In genomic region chr17:29248845-29249244, GRCh38 we compare ENCODE assay signal across 19 cellular contexts. TPM values are rescaled to one million over a fixed set of nuclear protein-coding genes. Genes with fewer than 3 reads are reported as not detected.
DNase-seq lines count a peak whose midpoint lies in the region; ATAC-seq and TF ChIP-seq lines count a peak whose summit lies in the region.
"Had no signal": no experiment of that assay in that cellular context is flagged by ENCODE, and none has a peak within 500 bp of the region (broad histone marks: within the 10 kb centered on the region; RNA-seq: fewer than 3 reads in every experiment).

No MANE protein-coding gene starts in this region.

- H3K79me2 ChIP-seq in trophoblast cell (ENCODE audit: control insufficient read depth, insufficient read depth, low read length, poor library complexity) (peaks cover 2% of the 10 kb centered on the region), mesendoderm (ENCODE audit: control insufficient read depth, insufficient read depth, low read length) (no peaks in the 10 kb centered on the region)

- H2BK15ac ChIP-seq in IMR-90 (ENCODE audit: low read depth, low read length) (peak overlapping the region; percentile 88; the same call in 2 of the 3 replicates), mesendoderm (replicated peaks; ENCODE audit: low read depth) (no peak overlapping the region)

- H3K79me1 ChIP-seq in IMR-90 (ENCODE audit: low read depth in 1 of 2, low read length in 2 of 2) (peaks cover 0 to 31% of the 10 kb centered on the region in 2 experiments; a peak in 2 of 4 replicates), trophoblast cell (ENCODE audit: low read length) (peaks cover 5% of the 10 kb centered on the region), mesendoderm (ENCODE audit: low read length) (no peaks in the 10 kb centered on the region)

- no peak overlapping the region for H3K4me2 ChIP-seq in IMR-90 (ENCODE audit: low read depth, low read length)
- no peak overlapping the region for H3K4me2 ChIP-seq in trophoblast cell (ENCODE audit: low read length)
- no peak overlapping the region for H3K4me2 ChIP-seq in mesendoderm (ENCODE audit: low read length)
- H3K4me2 ChIP-seq: GM23338 had no signal

- no peak for DNase-seq in CD8-positive, alpha-beta T cell
- DNase-seq in IMR-90 (no peak), neural crest cell (ENCODE audit: low read depth, low spot score) (no peak), trophoblast cell (no peak), mesendoderm (no peak)
- DNase-seq: ACHN; BE2C; Calu3; CD4-positive, alpha-beta memory T cell; DMS53; GDM1; H7; KG1 had no signal

- H4K20me1 ChIP-seq in IMR-90 (ENCODE audit: insufficient read depth, low read length): no peaks in the 10 kb centered on the region

- H4K91ac ChIP-seq in IMR-90 (ENCODE audit: insufficient read depth, low read depth, low read length) (peak overlapping the region; percentile 82; the same call in 1 of the 2 replicates), trophoblast cell (ENCODE audit: low read depth, low read length) (peak overlapping the region; percentile 75)

- dilution Hi-C loops in IMR-90 (cut with HindIII; ENCODE audit: low sequenced_read_pairs, unreplicated experiment): no loop called here

- no peak overlapping the region for H3K4me3 ChIP-seq in CD8-positive, alpha-beta T cell (ENCODE audit: low read depth, low read length)
- H3K4me3 ChIP-seq in IMR-90 (ENCODE audit: insufficient read depth, low read depth, low read length): no peak overlapping the region
- no peak overlapping the region for H3K4me3 ChIP-seq in trophoblast cell (ENCODE audit: low read depth, low read length)
- no peak overlapping the region for H3K4me3 ChIP-seq in mesendoderm (ENCODE audit: low read length)
- H3K4me3 ChIP-seq in gastroesophageal sphincter: no peak overlapping the region
- H3K4me3 ChIP-seq: GM23338 had no signal

- H2BK5ac ChIP-seq in IMR-90 (ENCODE audit: low read depth, low read length, poor library complexity, severe bottlenecking): peak overlapping the region; percentile 75
- H2BK5ac ChIP-seq in trophoblast cell (ENCODE audit: low read depth, low read length, poor library complexity): peak overlapping the region; percentile 79
- no peak overlapping the region for H2BK5ac ChIP-seq in mesendoderm (ENCODE audit: low read length)

- in situ Hi-C loops in IMR-90 (cut with MboI; ENCODE audit: low sequenced_read_pairs): no loop called here

- H3K27me3 ChIP-seq in CD8-positive, alpha-beta T cell (ENCODE audit: insufficient read depth, low read length): no peaks in the 10 kb centered on the region
- no peaks in the 10 kb centered on the region for H3K27me3 ChIP-seq in IMR-90 (ENCODE audit: control insufficient read depth, insufficient read depth, low read length)
- no peaks in the 10 kb centered on the region for H3K27me3 ChIP-seq in trophoblast cell (ENCODE audit: insufficient read depth, low read length)
- no peaks in the 10 kb centered on the region for H3K27me3 ChIP-seq in mesendoderm (ENCODE audit: insufficient read depth, low read length, poor library complexity)
- H3K27me3 ChIP-seq in gastroesophageal sphincter: no peaks in the 10 kb centered on the region
- H3K27me3 ChIP-seq: BE2C had no signal

- peaks cover 18% of the 10 kb centered on the region for H3K9me1 ChIP-seq in IMR-90 (ENCODE audit: insufficient read depth, low read length)

- H3K36me3 Mint-ChIP-seq in CD8-positive, alpha-beta T cell: peaks cover 4% of the 10 kb centered on the region
- no peaks in the 10 kb centered on the region for H3K36me3 Mint-ChIP-seq in neural crest cell (ENCODE audit: low read depth)
- H3K36me3 Mint-ChIP-seq: CD4-positive, alpha-beta memory T cell had no signal

- peak overlapping the region; percentile 82; the same call in 1 of the 2 replicates for H3K14ac ChIP-seq in IMR-90 (replicated peaks; ENCODE audit: low read depth, low read length)
- peak overlapping the region; percentile 74 for H3K14ac ChIP-seq in trophoblast cell (ENCODE audit: low read length)

- H3K4me3 Mint-ChIP-seq in CD8-positive, alpha-beta T cell: no peak overlapping the region
- no peak overlapping the region for H3K4me3 Mint-ChIP-seq in neural crest cell
- H3K4me3 Mint-ChIP-seq: CD14-positive monocyte, GM23338 had no signal

- ATAC-seq in CD8-positive, alpha-beta T cell: no peak
- no peak for ATAC-seq in IMR-90 (ENCODE audit: low read depth)
- no peak for ATAC-seq in gastroesophageal sphincter
- no peak for ATAC-seq in HG02884 (IDR thresholded peaks at IDR 0.05; ENCODE audit: unreplicated experiment)
- ATAC-seq: GM23338, HCT116, HepG2 had no signal

- H3K36me3 ChIP-seq in CD8-positive, alpha-beta T cell (ENCODE audit: insufficient read depth, low read length): no peaks in the 10 kb centered on the region
- H3K36me3 ChIP-seq in IMR-90 (ENCODE audit: control insufficient read depth, insufficient read depth, low read length) (no peaks in the 10 kb centered on the region), trophoblast cell (ENCODE audit: control insufficient read depth in 1 of 2, insufficient read depth in 2 of 2, low read length in 2 of 2) (no peaks in the 10 kb centered on the region), mesendoderm (ENCODE audit: control insufficient read depth, insufficient read depth, low read length) (no peaks in the 10 kb centered on the region), gastroesophageal sphincter (peaks cover 0 to 4% of the 10 kb centered on the region in 2 donors)
- H3K36me3 ChIP-seq: BE2C had no signal

- H2AFZ ChIP-seq in IMR-90 (replicated peaks; ENCODE audit: low read length, poor library complexity) (peak overlapping the region; percentile 28), trophoblast cell (ENCODE audit: insufficient read depth, low read length, poor library complexity) (no peak overlapping the region)
- H2AFZ ChIP-seq: GM23338 had no signal

- intact Hi-C loops in CD8-positive, alpha-beta T cell (cut with DNase I, micrococcal nuclease): no loop called here
- intact Hi-C loops in IMR-90 (cut with micrococcal nuclease): no loop called here

- CTCF ChIA-PET in CD8-positive, alpha-beta T cell (lab: Charles Lee): interaction anchor here (2.7 kb wide), 1 partner anchor 42 kb away, joined by 7 read pairs; no protein-coding TSS in a partner anchor
- CTCF ChIA-PET in IMR-90 (lab: Yijun Ruan, JAX): interaction anchor here (1.9 kb wide), 1 partner anchor 69 kb away, joined by 4 read pairs; the partner anchor contains the start of gene MYO18A

- H4K5ac ChIP-seq in IMR-90 (ENCODE audit: low read depth, low read length): peak overlapping the region; percentile 61; the same call in 1 of the 2 replicates
- no peak overlapping the region for H4K5ac ChIP-seq in mesendoderm (ENCODE audit: low read length)

- no peak for TF ChIP-seq CTCF in CD8-positive, alpha-beta T cell (IDR thresholded peaks at IDR 0.05)
- TF ChIP-seq CTCF in IMR-90 (conservative IDR thresholded peaks at IDR 0.05; ENCODE audit: low read depth, low read length): no peak
- no peak for TF ChIP-seq CTCF in neural crest cell (conservative IDR thresholded peaks at IDR 0.05)
- no peak for TF ChIP-seq CTCF in gastroesophageal sphincter (IDR thresholded peaks at IDR 0.05)

- H2BK120ac ChIP-seq in IMR-90 (ENCODE audit: low read depth, low read length) (peak overlapping the region; percentile 87), trophoblast cell (ENCODE audit: insufficient read depth, low read length, poor library complexity) (peak overlapping the region; percentile 44), mesendoderm (ENCODE audit: low read depth, low read length) (no peak overlapping the region)

- no peak for TF ChIP-seq RAD21 in IMR-90 (IDR thresholded peaks at IDR 0.05; ENCODE audit: low read length)

- no peak for TF ChIP-seq EP300 in gastroesophageal sphincter (IDR thresholded peaks at IDR 0.05)

- POLR2A ChIA-PET in CD8-positive, alpha-beta T cell (lab: Charles Lee): no interaction called here
- POLR2A ChIA-PET in IMR-90 (lab: Charles Lee; ENCODE audit: unreplicated experiment): no interaction called here

- H2BK20ac ChIP-seq in IMR-90 (ENCODE audit: low read depth, low read length): peak overlapping the region; percentile 67

- no peaks in the 10 kb centered on the region for H3K27me3 Mint-ChIP-seq in CD8-positive, alpha-beta T cell (ENCODE audit: low read depth)
- H3K27me3 Mint-ChIP-seq in neural crest cell (ENCODE audit: low read depth): no peaks in the 10 kb centered on the region
- H3K27me3 Mint-ChIP-seq: CD4-positive, alpha-beta memory T cell had no signal

- H4K12ac ChIP-seq in trophoblast cell (ENCODE audit: low read depth, low read length): peak overlapping the region; percentile 22

- 71% methylated on average over 1 of the region's 5 CpGs; no CpG with 5 or more reads in 1 of the 2 experiments for WGBS in IMR-90 (ENCODE audit: extremely low coverage in 2 of 2, insufficient read length in 1 of 2), 2 experiments
- WGBS in trophoblast cell (ENCODE audit: extremely low coverage, insufficient coverage, insufficient read length): no CpG with 5 or more reads among the region's 5 CpGs
- WGBS in mesendoderm (ENCODE audit: extremely low coverage, insufficient coverage, low lambda C conversion rate): no CpG with 5 or more reads among the region's 5 CpGs
- 70 to 79% methylated on average over 2 of the region's 5 CpGs for WGBS in gastroesophageal sphincter (ENCODE audit: low coverage in 1 of 2), 2 donors

- no peaks in the 10 kb centered on the region for H3K9me3 Mint-ChIP-seq in CD8-positive, alpha-beta T cell
- H3K9me3 Mint-ChIP-seq in neural crest cell: no peaks in the 10 kb centered on the region
- H3K9me3 Mint-ChIP-seq: CD4-positive, alpha-beta memory T cell; GM23338 had no signal

- H2AK9ac ChIP-seq in IMR-90 (replicated peaks; ENCODE audit: low read depth, low read length, poor library complexity): peak overlapping the region; percentile 71

- no peak overlapping the region for H3K27ac ChIP-seq in CD8-positive, alpha-beta T cell (ENCODE audit: low read depth, low read length)
- no peak overlapping the region for H3K27ac ChIP-seq in IMR-90 (ENCODE audit: insufficient read depth, low read length)
- peak overlapping the region; percentile 77 for H3K27ac ChIP-seq in trophoblast cell (ENCODE audit: low read depth, low read length)
- H3K27ac ChIP-seq in mesendoderm (ENCODE audit: low read depth, low read length): no peak overlapping the region
- no peak overlapping the region for H3K27ac ChIP-seq in gastroesophageal sphincter

- no peak overlapping the region; the same call in 1 of the 2 replicates for H3K18ac ChIP-seq in IMR-90 (ENCODE audit: low read depth, low read length)
- H3K18ac ChIP-seq in trophoblast cell (ENCODE audit: low read length): peak overlapping the region; percentile 49
- H3K18ac ChIP-seq in mesendoderm (ENCODE audit: low read length): no peak overlapping the region

- no peaks in the 10 kb centered on the region for H3K4me1 Mint-ChIP-seq in CD8-positive, alpha-beta T cell (ENCODE audit: low read depth)
- H3K4me1 Mint-ChIP-seq in neural crest cell: peaks cover 17% of the 10 kb centered on the region

- no peak overlapping the region for H3K9ac ChIP-seq in IMR-90 (ENCODE audit: low read depth, low read length)
- no peak overlapping the region for H3K9ac ChIP-seq in trophoblast cell (ENCODE audit: low read length)
- no peak overlapping the region for H3K9ac ChIP-seq in mesendoderm (ENCODE audit: low read length)

- no TSS peak for BruUV-seq in IMR-90 (replicated peaks; lab: Mats Ljungman, UMichigan)

- H2AK5ac ChIP-seq in IMR-90 (ENCODE audit: low read depth, low read length) (peak overlapping the region; percentile 96), trophoblast cell (ENCODE audit: low read length) (peak overlapping the region; percentile 32), mesendoderm (ENCODE audit: low read length) (no peak overlapping the region)

- peak overlapping the region; percentile 46 for H2BK12ac ChIP-seq in trophoblast cell (ENCODE audit: low read length)

- peak overlapping the region; percentile 13 for H3K27ac Mint-ChIP-seq in CD8-positive, alpha-beta T cell
- H3K27ac Mint-ChIP-seq in neural crest cell (ENCODE audit: unreplicated experiment): peak overlapping the region; percentile 53
- H3K27ac Mint-ChIP-seq: CD4-positive, alpha-beta memory T cell; GM23338 had no signal

- H3K4me1 ChIP-seq in CD8-positive, alpha-beta T cell (ENCODE audit: insufficient read depth, low read length): no peaks in the 10 kb centered on the region
- H3K4me1 ChIP-seq in IMR-90 (ENCODE audit: control insufficient read depth, insufficient read depth, low read length) (peaks cover 19% of the 10 kb centered on the region), trophoblast cell (ENCODE audit: control insufficient read depth in 1 of 2, insufficient read depth in 2 of 2, low read length in 2 of 2) (peaks cover 11 to 14% of the 10 kb centered on the region in 2 experiments), mesendoderm (ENCODE audit: control insufficient read depth, low read depth, low read length) (no peaks in the 10 kb centered on the region), gastroesophageal sphincter (peaks cover 0 to 12% (median 0%) of the 10 kb centered on the region in 3 donors)
- H3K4me1 ChIP-seq: BE2C had no signal

- no peak overlapping the region for H3K23ac ChIP-seq in IMR-90 (ENCODE audit: low read depth, low read length)
- no peak overlapping the region for H3K23ac ChIP-seq in trophoblast cell (ENCODE audit: low read length)
- H3K23ac ChIP-seq in mesendoderm (ENCODE audit: low read length): no peak overlapping the region

- H3K56ac ChIP-seq in IMR-90 (ENCODE audit: extremely low read depth, insufficient read depth, low read length) (no peak overlapping the region), mesendoderm (ENCODE audit: low read length) (no peak overlapping the region)

- peak overlapping the region in 1 of 2 experiments; percentile 53; a peak in 2 of 4 replicates for H4K8ac ChIP-seq in IMR-90 (ENCODE audit: low read depth in 2 of 2, low read length in 2 of 2)
- H4K8ac ChIP-seq in trophoblast cell (ENCODE audit: low read depth, low read length): peak overlapping the region; percentile 34
- no peak overlapping the region for H4K8ac ChIP-seq in mesendoderm (ENCODE audit: low read depth, low read length)

- TF ChIP-seq POLR2A in IMR-90 (IDR thresholded peaks at IDR 0.05; ENCODE audit: low read depth, low read length) (no peak), gastroesophageal sphincter (IDR thresholded peaks at IDR 0.05) (no peak)

- no peaks in the 10 kb centered on the region for H3K9me3 ChIP-seq in CD8-positive, alpha-beta T cell (ENCODE audit: low read length)
- H3K9me3 ChIP-seq in IMR-90 (ENCODE audit: control insufficient read depth, insufficient read depth, low read length): no peaks in the 10 kb centered on the region
- peaks cover 1% of the 10 kb centered on the region for H3K9me3 ChIP-seq in trophoblast cell (ENCODE audit: insufficient read depth, low read depth, low read length)
- no peaks in the 10 kb centered on the region for H3K9me3 ChIP-seq in gastroesophageal sphincter
- H3K9me3 ChIP-seq: BE2C had no signal

- peak overlapping the region; percentile 88 for H3K4ac ChIP-seq in IMR-90 (ENCODE audit: low read depth, low read length)
- H3K4ac ChIP-seq in trophoblast cell (ENCODE audit: low read depth, low read length): no peak overlapping the region
- H3K4ac ChIP-seq in mesendoderm (ENCODE audit: low read depth, low read length): no peak overlapping the region

RNA-seq across cellular contexts. Expression of gene CRYBA1, which starts 2.2 kb away (rescaled TPM):
- not detected for total RNA-seq in CD8-positive, alpha-beta T cell
- total RNA-seq in IMR-90 (2012; rRNA removed) (not detected in 2 replicates), neural crest cell (1.9 and 2.4 TPM in 2 replicates), gastroesophageal sphincter (not detected)
- not detected in 2 replicates for polyA plus RNA-seq in IMR-90 (2012; rRNA removed)
- 0.08 TPM in 1 of 2 replicates, not detected in the other for polyA plus RNA-seq in IMR-90 (2012; cell fraction: cytosol; rRNA removed)
- not detected in 2 replicates for polyA plus RNA-seq in IMR-90 (2012; cell fraction: nucleus; rRNA removed; ENCODE audit: low replicate concordance)
- 5.8 and 6.1 TPM in 2 replicates for polyA plus RNA-seq in trophoblast cell (2013)
- polyA plus RNA-seq in mesendoderm (2013, experiment 1 of 2): not detected
- polyA plus RNA-seq in mesendoderm (2013, experiment 2 of 2): not detected
- total RNA-seq: Calu3; CD4-positive, alpha-beta memory T cell; GM23338; H7; HepG2 had no signal
- polyA plus RNA-seq: CD14-positive monocyte; CD4-positive, alpha-beta memory T cell; GM23338; HepG2 had no signal

RNA-seq across cellular contexts. Expression of gene NUFIP2, which starts 45.1 kb away (rescaled TPM):
- total RNA-seq in CD8-positive, alpha-beta T cell: 10 to 100 TPM; 67.9 to 71.8 TPM
- 25.6 and 38.9 TPM in 2 replicates for total RNA-seq in IMR-90 (2012; rRNA removed)
- 7.8 and 8.9 TPM in 2 replicates for polyA plus RNA-seq in IMR-90 (2012; rRNA removed)
- polyA plus RNA-seq in IMR-90 (2012; cell fraction: cytosol; rRNA removed): 1.3 and 10.4 TPM in 2 replicates
- 17.2 and 31.8 TPM in 2 replicates for polyA plus RNA-seq in IMR-90 (2012; cell fraction: nucleus; rRNA removed; ENCODE audit: low replicate concordance)
- 61.7 and 72.1 TPM in 2 replicates for total RNA-seq in neural crest cell
- polyA plus RNA-seq in trophoblast cell (2013): 107 and 111 TPM in 2 replicates
- polyA plus RNA-seq in mesendoderm (2013, experiment 1 of 2): 40.0 TPM
- polyA plus RNA-seq in mesendoderm (2013, experiment 2 of 2): 45.0 TPM
- 10 to 100 TPM; 29.1 to 36.3 (median 33.8) TPM for total RNA-seq in gastroesophageal sphincter
